In genomic region chr22:46013460-46014416, GRCh38 we compare ENCODE assay signal across 1 cellular context.
TF ChIP-seq lines count a peak whose summit lies in the region.

No MANE protein-coding gene starts in this region.

TF ChIP-seq in SK-N-SH treated with all-trans-retinoic acid at 6 μM for 48 hours, 23 proteins besides CTCF, POLR2A, EP300 and RAD21 (continued from another document):
- TF ChIP-seq TSHZ2 (CRISPR knock-in tag; IDR thresholded peaks at IDR 0.05) (no peak; the same call in 1 of the 2 replicates), ZFP3 (CRISPR knock-in tag; IDR thresholded peaks at IDR 0.05) (no peak), GLIS3 (CRISPR knock-in tag; IDR thresholded peaks at IDR 0.05) (no peak), ZNF70 (CRISPR knock-in tag; IDR thresholded peaks at IDR 0.05) (no peak), SNAI2 (CRISPR knock-in tag; IDR thresholded peaks at IDR 0.05) (no peak)
